ENCODE assay signal across 1 cellular context in genomic region chr5:111409266-111409665, GRCh38.
A peak's percentile ranks its signal among the peaks of the same experiment; 100 is the strongest.
TF ChIP-seq lines count a peak whose summit lies in the region.

No MANE protein-coding gene starts in this region.

TF ChIP-seq in HEK293, 187 proteins besides CTCF, POLR2A, EP300 and RAD21:
- peak; percentile 90 for TF ChIP-seq ZNF585B (tag by site-specific recombination; IDR thresholded peaks at IDR 0.05)
